Comparison of ENCODE assay signal across 9 cellular contexts in the genomic region with DNA sequence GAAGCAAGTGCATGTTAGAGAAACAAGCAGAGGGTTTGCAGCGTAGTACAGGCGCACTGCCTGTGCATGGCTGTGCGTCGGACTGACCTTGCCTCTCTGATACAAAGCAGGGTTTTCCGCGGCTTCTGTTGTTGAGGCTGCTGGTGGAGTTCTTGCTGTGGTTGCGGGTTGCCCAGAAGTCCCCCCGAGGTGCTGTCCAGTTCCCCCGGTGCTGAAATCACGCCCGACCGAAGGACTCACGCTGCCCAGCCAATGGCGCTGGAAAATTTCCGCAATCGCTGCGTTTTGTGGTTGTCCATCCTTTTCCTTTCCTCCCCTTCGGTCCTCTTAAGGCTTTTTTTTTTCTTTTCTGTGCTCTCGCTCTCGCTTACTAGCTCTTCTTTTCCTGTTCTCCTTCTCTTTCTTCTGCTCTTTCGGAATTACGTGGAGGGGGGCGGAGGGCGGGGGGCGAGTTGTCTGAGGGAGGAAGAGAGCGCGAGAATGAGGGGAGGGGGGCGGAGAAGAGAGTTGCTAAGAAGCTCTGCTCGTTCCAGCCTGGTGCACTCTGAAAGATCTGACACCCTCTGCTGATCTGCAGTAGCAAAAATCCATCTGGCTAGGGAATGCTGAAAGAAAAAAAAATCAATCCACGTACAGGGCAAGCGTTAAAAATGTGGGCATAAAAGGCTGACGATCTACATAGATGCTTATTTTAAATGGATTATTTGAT. TPM values are rescaled to one million over a fixed set of nuclear protein-coding genes. Genes with fewer than 3 reads are reported as not detected.
DNase-seq lines count a peak whose midpoint lies in the region; ATAC-seq and TF ChIP-seq lines count a peak whose summit lies in the region.
"Had no signal": no experiment of that assay in that cellular context is flagged by ENCODE, and none has a peak within 500 bp of the region (broad histone marks: within the 10 kb centered on the region; RNA-seq: fewer than 3 reads in every experiment).

A gene with protein sequence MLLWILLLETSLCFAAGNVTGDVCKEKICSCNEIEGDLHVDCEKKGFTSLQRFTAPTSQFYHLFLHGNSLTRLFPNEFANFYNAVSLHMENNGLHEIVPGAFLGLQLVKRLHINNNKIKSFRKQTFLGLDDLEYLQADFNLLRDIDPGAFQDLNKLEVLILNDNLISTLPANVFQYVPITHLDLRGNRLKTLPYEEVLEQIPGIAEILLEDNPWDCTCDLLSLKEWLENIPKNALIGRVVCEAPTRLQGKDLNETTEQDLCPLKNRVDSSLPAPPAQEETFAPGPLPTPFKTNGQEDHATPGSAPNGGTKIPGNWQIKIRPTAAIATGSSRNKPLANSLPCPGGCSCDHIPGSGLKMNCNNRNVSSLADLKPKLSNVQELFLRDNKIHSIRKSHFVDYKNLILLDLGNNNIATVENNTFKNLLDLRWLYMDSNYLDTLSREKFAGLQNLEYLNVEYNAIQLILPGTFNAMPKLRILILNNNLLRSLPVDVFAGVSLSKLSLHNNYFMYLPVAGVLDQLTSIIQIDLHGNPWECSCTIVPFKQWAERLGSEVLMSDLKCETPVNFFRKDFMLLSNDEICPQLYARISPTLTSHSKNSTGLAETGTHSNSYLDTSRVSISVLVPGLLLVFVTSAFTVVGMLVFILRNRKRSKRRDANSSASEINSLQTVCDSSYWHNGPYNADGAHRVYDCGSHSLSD (minus strand): TSS at position 558 of the 709 bp plus-strand sequence. CDS start 967 bp downstream, outside the sequence.

- H3K4me3 Mint-ChIP-seq in activated CD4-positive, alpha-beta memory T cell treated with anti-CD3 and anti-CD28 coated beads, Interleukin-2, amount 10 ng/mL, durations not matched to agents 7 days and 5 days: no peak within 1 kb of the TSS

- no peaks in the 10 kb centered on the region for H3K79me2 ChIP-seq in hepatocyte

- no peak within 1 kb of the TSS for H3K27ac Mint-ChIP-seq in activated CD4-positive, alpha-beta memory T cell treated with anti-CD3 and anti-CD28 coated beads, Interleukin-2, amount 10 ng/mL, durations not matched to agents 7 days and 5 days
- H3K27ac Mint-ChIP-seq: naive thymus-derived CD8-positive, alpha-beta T cell had no signal

- H3K4me1 Mint-ChIP-seq in activated CD4-positive, alpha-beta memory T cell treated with anti-CD3 and anti-CD28 coated beads, Interleukin-2, amount 10 ng/mL, durations not matched to agents 7 days and 5 days: peaks cover 4% of the 10 kb centered on the region

- no peaks in the 10 kb centered on the region for H3K9me2 ChIP-seq in hepatocyte (replicated peaks; ENCODE audit: insufficient read depth)

- peaks cover 74% of the 10 kb centered on the region for H3K27me3 ChIP-seq in hepatocyte

- no peaks in the 10 kb centered on the region for H3K36me3 Mint-ChIP-seq in activated CD4-positive, alpha-beta memory T cell treated with anti-CD3 and anti-CD28 coated beads, Interleukin-2, amount 10 ng/mL, durations not matched to agents 7 days and 5 days (ENCODE audit: low read depth)

- ATAC-seq in HG02763 (IDR thresholded peaks at IDR 0.05; ENCODE audit: unreplicated experiment): no peak
- ATAC-seq in GM18870 (IDR thresholded peaks at IDR 0.05; ENCODE audit: unreplicated experiment): no peak
- ATAC-seq in HG03175 (IDR thresholded peaks at IDR 0.05; ENCODE audit: unreplicated experiment): no peak
- ATAC-seq: naive thymus-derived CD8-positive, alpha-beta T cell had no signal

- CTCF ChIA-PET in activated CD4-positive, alpha-beta memory T cell treated with anti-CD3 and anti-CD28 coated beads, Interleukin-2, amount 10 ng/mL, durations not matched to agents 7 days and 5 days (lab: Charles Lee): no interaction called here

- no peaks in the 10 kb centered on the region for H3K36me3 ChIP-seq in hepatocyte (replicated peaks; ENCODE audit: insufficient read depth, low read depth)

- H3K4me3 ChIP-seq in hepatocyte (no peak within 1 kb of the TSS), skeletal muscle cell (ENCODE audit: low read depth, low read length) (peak within 1 kb of the TSS; percentile 46)

- H3K27ac ChIP-seq in hepatocyte: no peak within 1 kb of the TSS

- no peaks in the 10 kb centered on the region for H3K9me3 Mint-ChIP-seq in activated CD4-positive, alpha-beta memory T cell treated with anti-CD3 and anti-CD28 coated beads, Interleukin-2, amount 10 ng/mL, durations not matched to agents 7 days and 5 days

- H3K4me1 ChIP-seq in hepatocyte (ENCODE audit: insufficient read depth): peaks cover 6% of the 10 kb centered on the region

- H3K9me3 ChIP-seq in hepatocyte (ENCODE audit: low read depth): no peaks in the 10 kb centered on the region

- POLR2A ChIA-PET in activated CD4-positive, alpha-beta memory T cell treated with anti-CD3 and anti-CD28 coated beads, Interleukin-2, amount 10 ng/mL, durations not matched to agents 7 days and 5 days (lab: Charles Lee): no interaction called here

- H4K20me1 ChIP-seq in hepatocyte (ENCODE audit: insufficient read depth, poor library complexity, severe bottlenecking): no peaks in the 10 kb centered on the region

- no peak for TF ChIP-seq CTCF in hepatocyte (IDR thresholded peaks at IDR 0.05; ENCODE audit: poor library complexity)

- no peak within 1 kb of the TSS for H2AFZ ChIP-seq in hepatocyte

- WGBS in hepatocyte (ENCODE audit: low lambda C conversion rate, missing lambda C conversion rate): 2% methylated on average over 32 of the region's 32 CpGs

- DNase-seq in Daoy (ENCODE audit: low read depth) (peak; percentile 1), LHCN-M2 (ENCODE audit: low read depth) (peak; percentile 78), hepatocyte (ENCODE audit: low spot score) (peak; percentile 80), skeletal muscle cell (ENCODE audit: low read depth) (peak; percentile 31)
- DNase-seq in activated CD4-positive, alpha-beta memory T cell treated with anti-CD3 and anti-CD28 coated beads, Interleukin-2, amount 10 ng/mL, durations not matched to agents 7 days and 5 days: peak; percentile 33

- H3K27me3 Mint-ChIP-seq in activated CD4-positive, alpha-beta memory T cell treated with anti-CD3 and anti-CD28 coated beads, Interleukin-2, amount 10 ng/mL, durations not matched to agents 7 days and 5 days: peaks cover 45% of the 10 kb centered on the region

- H3K4me2 ChIP-seq in hepatocyte: peak within 1 kb of the TSS; percentile 72

RNA-seq across cellular contexts. Expression of the gene that starts here (rescaled TPM):
- 0.11 TPM in 1 of 2 replicates, not detected in the other for total RNA-seq in Daoy (2014; rRNA removed; shearing (Covaris generic))
- total RNA-seq in LHCN-M2 (2014; rRNA removed): 0.06 TPM in 2 replicates
- 0.62 TPM for polyA plus RNA-seq in LHCN-M2 (2012)
- total RNA-seq in activated CD4-positive, alpha-beta memory T cell treated with anti-CD3 and anti-CD28 coated beads, Interleukin-2, amount 10 ng/mL, durations not matched to agents 7 days and 5 days: not detected
- total RNA-seq in hepatocyte: not detected in 2 replicates
- 0.04 TPM in 1 of 2 replicates, not detected in the other for polyA plus RNA-seq in hepatocyte
- total RNA-seq: naive thymus-derived CD8-positive, alpha-beta T cell had no signal
- polyA plus RNA-seq: naive thymus-derived CD8-positive, alpha-beta T cell had no signal

Comparison
In these comparisons a context has a peak if more than half of its experiments do, and no peak if none do; other contexts are left out.
1. Peak in DNase-seq in Daoy; RNA of the gene not detected or under 1 TPM.
2. Peak in DNase-seq in LHCN-M2; RNA of the gene not detected or under 1 TPM.
3. Peak in DNase-seq in activated CD4-positive, alpha-beta memory T cell treated with anti-CD3 and anti-CD28 coated beads, Interleukin-2, amount 10 ng/mL, durations not matched to agents 7 days and 5 days; RNA of the gene not detected or under 1 TPM.
4. Peak in DNase-seq and H3K4me2 ChIP-seq in hepatocyte; RNA of the gene not detected or under 1 TPM.
5. DNase-seq: peak in every context shown above with its lines; median percentile 80 in hepatocyte; 78 in LHCN-M2; 33 in activated CD4-positive, alpha-beta memory T cell treated with anti-CD3 and anti-CD28 coated beads, Interleukin-2, amount 10 ng/mL, durations not matched to agents 7 days and 5 days; 31 in skeletal muscle cell; 1 in Daoy.